Comparison of ENCODE assay signal across 22 cellular contexts in the genomic region with DNA sequence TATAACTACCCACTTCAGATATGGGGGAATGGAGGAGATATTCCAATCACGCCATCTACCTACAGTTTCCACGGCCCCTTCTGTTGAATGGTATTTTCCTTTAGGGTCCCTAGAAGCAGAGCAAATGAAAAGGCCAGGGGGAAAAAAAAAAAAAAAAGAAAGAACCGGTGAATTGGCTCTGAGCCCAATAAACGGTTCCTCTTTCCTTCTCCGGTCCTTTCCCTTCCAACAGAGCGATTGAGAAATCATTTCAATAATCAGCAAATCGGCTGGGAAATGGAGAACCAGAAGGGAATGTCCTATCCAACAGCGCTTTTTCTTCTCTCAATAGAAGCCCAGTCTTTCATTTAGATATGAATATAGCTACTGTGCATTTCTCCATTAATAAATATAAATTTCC. TPM values are rescaled to one million over a fixed set of nuclear protein-coding genes. Genes with fewer than 3 reads are reported as not detected.
DNase-seq lines count a peak whose midpoint lies in the region; ATAC-seq and TF ChIP-seq lines count a peak whose summit lies in the region.
"Had no signal": no experiment of that assay in that cellular context is flagged by ENCODE, and none has a peak within 500 bp of the region (broad histone marks: within the 10 kb centered on the region; RNA-seq: fewer than 3 reads in every experiment).

No MANE protein-coding gene starts in this region.

- no peak overlapping the region for H2AK5ac ChIP-seq in neuronal stem cell (ENCODE audit: low read depth, low read length)

- DNase-seq in NOMO-1 treated with DMSO at 0.1 percent for 48 hours (lab: John Stamatoyannopoulos, UW; ENCODE audit: unreplicated experiment), result peak; percentile 26
- no peak for DNase-seq in NOMO-1 treated with dmso at 0.1 percent for 144 hours (lab: John Stamatoyannopoulos, UW; ENCODE audit: unreplicated experiment)
- DNase-seq in MV-4-11 (lab: John Stamatoyannopoulos, UW), result peak; percentile 61
- DNase-seq in coronary artery (ENCODE audit: low spot score), result no peak
- no peak for DNase-seq in neuronal stem cell (ENCODE audit: low spot score)
- no peak for DNase-seq in left cardiac atrium
- DNase-seq in RWPE1 (ENCODE audit: low spot score), result no peak
- DNase-seq: activated CD4-positive, alpha-beta T cell treated with anti-CD3 and anti-CD28 coated beads, Interleukin-2, amount 50 U/mL, for 4 hours; activated naive CD8-positive, alpha-beta T cell treated with anti-CD3 and anti-CD28 coated beads, Interleukin-2, amount 50 U/mL, for 24 hours; activated T-cell treated with anti-CD3 and anti-CD28 coated beads, Interleukin-2, amount 50 U/mL, for 1 hour; DMS 273 treated with DMSO at 0.1 percent for 48 hours; effector CD4-positive, alpha-beta T cell; GM23248; heart left ventricle; NCI-H1694; NCI-H226; SJCRH30 had no signal

- H3K27ac ChIP-seq in coronary artery, result no peak overlapping the region
- no peak overlapping the region for H3K27ac ChIP-seq in neuronal stem cell (replicated peaks; ENCODE audit: low read length)
- no peak overlapping the region for H3K27ac ChIP-seq in RWPE1
- H3K27ac ChIP-seq: BLaER1, GM23248, heart left ventricle, SJCRH30, tibial nerve had no signal

- H3K9ac ChIP-seq in neuronal stem cell (ENCODE audit: low read depth, low read length, poor library complexity), result no peak overlapping the region
- H3K9ac ChIP-seq: BLaER1, GM23248 had no signal

- H3K4me1 ChIP-seq in neuronal stem cell (ENCODE audit: control insufficient read depth in 2 of 2, insufficient read depth in 1 of 2, low read depth in 1 of 2, low read length in 2 of 2), result no peaks in the 10 kb centered on the region
- H3K4me1 ChIP-seq: BLaER1 had no signal

- no peak overlapping the region for H4K91ac ChIP-seq in neuronal stem cell (ENCODE audit: low read depth, low read length, poor library complexity)

- H3K18ac ChIP-seq in neuronal stem cell (ENCODE audit: low read length), result no peak overlapping the region

- H2BK120ac ChIP-seq in neuronal stem cell (ENCODE audit: low read depth, low read length), result no peak overlapping the region

- CTCF ChIA-PET in RWPE1 (lab: Yijun Ruan, JAX), result interaction anchor here (1.1 kb wide), 1 partner anchor 36 kb away, joined by 3 read pairs; no protein-coding TSS in a partner anchor

- ATAC-seq in HG03460 (IDR thresholded peaks at IDR 0.05; ENCODE audit: unreplicated experiment) (no peak), left cardiac atrium (no peak)
- ATAC-seq: activated naive CD8-positive, alpha-beta T cell treated with anti-CD3 and anti-CD28 coated beads, Interleukin-2, amount 50 U/mL, for 24 hours; heart left ventricle; stimulated activated memory B cell treated with anti-CD40 and anti-IgM and Interleukin-4, amounts not matched to agents 10 μg/mL and 1 μg/mL and 100 μg/mL, for 72 hours had no signal

- H3K4me3 ChIP-seq in coronary artery, result peak overlapping the region; percentile 15
- H3K4me3 ChIP-seq in neuronal stem cell (ENCODE audit: low read length in 2 of 2), result no peak overlapping the region
- H3K4me3 ChIP-seq: BLaER1, GM23248, heart left ventricle, SJCRH30, tibial nerve had no signal

- H3K4ac ChIP-seq in neuronal stem cell (ENCODE audit: low read length), result no peak overlapping the region

- H2AFZ ChIP-seq in neuronal stem cell (ENCODE audit: low read length), result peak overlapping the region; percentile 53
- H2AFZ ChIP-seq: GM23248 had no signal

- intact Hi-C loops in left cardiac atrium (cut with DNase I), result no loop called here

- TF ChIP-seq CTCF in coronary artery (IDR thresholded peaks at IDR 0.05), result no peak
- no peak for TF ChIP-seq CTCF in RWPE1 (conservative IDR thresholded peaks at IDR 0.05; ENCODE audit: low read depth)

- peaks cover 36 to 90% (median 85%) of the 10 kb centered on the region in 3 experiments for H3K27me3 ChIP-seq in neuronal stem cell (ENCODE audit: control insufficient read depth in 3 of 3, insufficient read depth in 3 of 3, low read depth in 1 of 3, low read length in 3 of 3)
- H3K27me3 ChIP-seq: SJCRH30 had no signal

- POLR2A ChIA-PET in RWPE1 (lab: Yijun Ruan, JAX; ENCODE audit: low non-redundant PET), result no interaction called here

- peaks cover 0 to 2% of the 10 kb centered on the region in 2 donors for H3K9me3 ChIP-seq in neuronal stem cell (replicated peaks in 1 of 2; ENCODE audit: control insufficient read depth in 2 of 2, insufficient read depth in 1 of 2, low read depth in 1 of 2, low read length in 2 of 2)
- H3K9me3 ChIP-seq: BLaER1, heart left ventricle, SJCRH30, tibial nerve had no signal

- H3K23ac ChIP-seq in neuronal stem cell (ENCODE audit: low read depth, low read length, poor library complexity), result no peak overlapping the region

- no CpG with 5 or more reads among the region's 8 CpGs for WGBS in neuronal stem cell (ENCODE audit: extremely low coverage in 2 of 2, insufficient read length in 2 of 2, insufficient replicate concordance in 1 of 2), 2 donors

- H3K36me3 ChIP-seq in neuronal stem cell (replicated peaks in 1 of 2; ENCODE audit: control insufficient read depth in 2 of 2, insufficient read depth in 2 of 2, low read length in 2 of 2), result no peaks in the 10 kb centered on the region
- H3K36me3 ChIP-seq: BLaER1, heart left ventricle, SJCRH30, tibial nerve had no signal

- H3K14ac ChIP-seq in neuronal stem cell (ENCODE audit: low read length), result no peak overlapping the region

- no peak overlapping the region for H3K4me2 ChIP-seq in neuronal stem cell (ENCODE audit: insufficient read depth, low read length, poor library complexity, severe bottlenecking)
- H3K4me2 ChIP-seq: BLaER1 had no signal

- H3K79me1 ChIP-seq in neuronal stem cell (ENCODE audit: low read depth, low read length), result no peaks in the 10 kb centered on the region

- no peak overlapping the region for H2BK12ac ChIP-seq in neuronal stem cell (ENCODE audit: low read length)

- no peak overlapping the region for H2BK5ac ChIP-seq in neuronal stem cell (ENCODE audit: low read length)

- no peak overlapping the region for H2BK15ac ChIP-seq in neuronal stem cell (ENCODE audit: low read length)

- no peak overlapping the region for H4K8ac ChIP-seq in neuronal stem cell (ENCODE audit: low read depth, low read length)

RNA-seq across cellular contexts. Expression of gene HOXB13, which starts 26.8 kb away (rescaled TPM):
- not detected for polyA plus RNA-seq in neuronal stem cell (2013, experiment 1 of 2)
- not detected for polyA plus RNA-seq in neuronal stem cell (2013, experiment 2 of 2)
- not detected for total RNA-seq in left cardiac atrium
- total RNA-seq: GM23248, heart left ventricle, tibial nerve had no signal
- polyA plus RNA-seq: GM23248, heart left ventricle, keratinocyte had no signal

RNA-seq across cellular contexts. Expression of gene PRAC2, which starts 32.4 kb away (rescaled TPM):
- not detected for polyA plus RNA-seq in neuronal stem cell (2013, experiment 1 of 2)
- polyA plus RNA-seq in neuronal stem cell (2013, experiment 2 of 2), result not detected
- not detected for total RNA-seq in left cardiac atrium
- total RNA-seq: GM23248, heart left ventricle, tibial nerve had no signal
- polyA plus RNA-seq: GM23248, heart left ventricle, keratinocyte had no signal

RNA-seq across cellular contexts. Expression of gene PRAC1, which starts 33.0 kb away (rescaled TPM):
- polyA plus RNA-seq in neuronal stem cell (2013, experiment 1 of 2), result not detected
- polyA plus RNA-seq in neuronal stem cell (2013, experiment 2 of 2), result not detected
- not detected for total RNA-seq in left cardiac atrium
- total RNA-seq: GM23248, heart left ventricle, SJCRH30, tibial nerve had no signal
- polyA plus RNA-seq: GM23248, heart left ventricle, keratinocyte had no signal

Comparison
In these comparisons a context has a peak if more than half of its experiments do, and no peak if none do; other contexts are left out.
1. DNase-seq: peak in NOMO-1 treated with DMSO at 0.1 percent for 48 hours (single experiment) and MV-4-11 (single experiment); none in NOMO-1 treated with dmso at 0.1 percent for 144 hours (single experiment), coronary artery (single experiment), neuronal stem cell (single experiment), left cardiac atrium (single experiment) and RWPE1 (single experiment).